ENCODE assay signal across 1 cellular context in genomic region chr6:159693894-159694545, GRCh38.
TF ChIP-seq lines count a peak whose summit lies in the region.

No MANE protein-coding gene starts in this region.

TF ChIP-seq in HepG2, 621 proteins besides CTCF, POLR2A, EP300 and RAD21 (continued from another document and continues in another):
- no peak for TF ChIP-seq DZIP1 (CRISPR knock-in tag; IDR thresholded peaks at IDR 0.05)
- no peak for TF ChIP-seq RNF2 (conservative IDR thresholded peaks at IDR 0.05; ENCODE audit: low read depth)
- no peak for TF ChIP-seq NR2F2 (IDR thresholded peaks at IDR 0.05; ENCODE audit: borderline replicate concordance, low read depth)
- TF ChIP-seq ZNF710 (CRISPR knock-in tag; IDR thresholded peaks at IDR 0.05; ENCODE audit: borderline replicate concordance): no peak
- no peak for TF ChIP-seq ZBTB7A (CRISPR knock-in tag; IDR thresholded peaks at IDR 0.05)
- no peak for TF ChIP-seq HNRNPLL (IDR thresholded peaks at IDR 0.05; ENCODE audit: low read depth, low read length, poor library complexity, severe bottlenecking)
- no peak for TF ChIP-seq ZNF850 (CRISPR knock-in tag; conservative IDR thresholded peaks at IDR 0.05)
- no peak for TF ChIP-seq SP4 (CRISPR knock-in tag; IDR thresholded peaks at IDR 0.05)
- peak; percentile 93 for TF ChIP-seq FOXK1 (CRISPR knock-in tag; IDR thresholded peaks at IDR 0.05; ENCODE audit: borderline replicate concordance, low read depth)
- TF ChIP-seq ZNF776 (CRISPR knock-in tag; IDR thresholded peaks at IDR 0.05): 0 out of 2 replicates have a peak, but pooled peaks have one; percentile 32
- no peak for TF ChIP-seq HNF4A (CRISPR knock-in tag; IDR thresholded peaks at IDR 0.05)
- no peak for TF ChIP-seq NR0B2 (CRISPR knock-in tag; IDR thresholded peaks at IDR 0.05)
- peak; percentile 21; the same call in 1 of the 2 replicates for TF ChIP-seq ZMAT3 (CRISPR knock-in tag; conservative IDR thresholded peaks at IDR 0.05)
- no peak; the same call in 1 of the 2 replicates for TF ChIP-seq PRDM15 (CRISPR knock-in tag; IDR thresholded peaks at IDR 0.05)
- no peak; the same call in 1 of the 2 replicates for TF ChIP-seq ZNF17 (CRISPR knock-in tag; IDR thresholded peaks at IDR 0.05)
- no peak for TF ChIP-seq SNAPC4 (CRISPR knock-in tag; IDR thresholded peaks at IDR 0.05)
- no peak for TF ChIP-seq ZNF281 (CRISPR knock-in tag; IDR thresholded peaks at IDR 0.05; ENCODE audit: borderline replicate concordance)
- TF ChIP-seq DRAP1 (CRISPR knock-in tag; IDR thresholded peaks at IDR 0.05): peak; percentile 62
- TF ChIP-seq POLR2AphosphoS5 (IDR thresholded peaks at IDR 0.05; ENCODE audit: low read depth, low read length): peak; percentile 58; the same call in 1 of the 2 replicates
- TF ChIP-seq FOXM1 (CRISPR knock-in tag; IDR thresholded peaks at IDR 0.05): no peak
- TF ChIP-seq ZFY (CRISPR knock-in tag; IDR thresholded peaks at IDR 0.05): no peak
- no peak for TF ChIP-seq TEAD2 (CRISPR knock-in tag; IDR thresholded peaks at IDR 0.05)
- no peak for TF ChIP-seq ZNF142 (CRISPR knock-in tag; IDR thresholded peaks at IDR 0.05)
- TF ChIP-seq BCL3 (CRISPR knock-in tag; IDR thresholded peaks at IDR 0.05): no peak
- peak; percentile 20; the same call in 1 of the 2 replicates for TF ChIP-seq THAP11 (CRISPR knock-in tag; IDR thresholded peaks at IDR 0.05)
